ENCODE assay signal across 8 cellular contexts in genomic region chr22:20494978-20495860, GRCh38. TPM values are rescaled to one million over a fixed set of nuclear protein-coding genes. Genes with fewer than 3 reads are reported as not detected.
DNase-seq lines count a peak whose midpoint lies in the region; ATAC-seq and TF ChIP-seq lines count a peak whose summit lies in the region.

Gene KLHL22, minus strand, starts transcription at chr22:20495795. Its CDS starts 6,584 bp downstream, at chr22:20489211.

- peak within 1 kb of the TSS; percentile 90 to 96 (median 92) for H3K27ac ChIP-seq in spleen

- H3K27ac Mint-ChIP-seq in chondrocyte (ENCODE audit: unreplicated experiment) = peak within 1 kb of the TSS; percentile 98

- no peak for TF ChIP-seq CTCF in chondrocyte (IDR thresholded peaks at IDR 0.05)
- TF ChIP-seq CTCF in spleen (IDR thresholded peaks at IDR 0.05 in 8 of 11, conservative IDR thresholded peaks at IDR 0.05 in 3 of 11) = no peak

- no peaks in the 10 kb centered on the region for H3K9me3 Mint-ChIP-seq in chondrocyte (ENCODE audit: low read depth)

- H3K4me1 Mint-ChIP-seq in chondrocyte (ENCODE audit: low read depth) = peaks cover 37% of the 10 kb centered on the region

- intact Hi-C loops in spleen (cut with DNase I; ENCODE audit: low total_unique reads) = loop anchor here (5.0 kb wide), 1 partner anchor 38 kb away; no protein-coding TSS in a partner anchor

- no peaks in the 10 kb centered on the region for H3K27me3 ChIP-seq in spleen (replicated peaks in 1 of 7)

- DNase-seq in COLO668 (lab: John Stamatoyannopoulos, UW; ENCODE audit: unreplicated experiment) = peak; percentile 84
- peak; percentile 31 for DNase-seq in SK-N-DZ (ENCODE audit: low spot score)
- no peak for DNase-seq in chondrocyte (ENCODE audit: low spot score)
- peak; percentile 61 for DNase-seq in kidney tubule cell (ENCODE audit: low spot score)
- DNase-seq in spleen = no peak
- no peak for DNase-seq in CD1c-positive myeloid dendritic cell (ENCODE audit: extremely low spot score)

- H3K36me3 Mint-ChIP-seq in chondrocyte (ENCODE audit: low read depth) = no peaks in the 10 kb centered on the region

- peaks cover 13 to 61% (median 31%) of the 10 kb centered on the region in 6 donors for H3K4me1 ChIP-seq in spleen

- H3K9me3 ChIP-seq in spleen = no peaks in the 10 kb centered on the region

- WGBS in spleen, 5 donors = 0 to 1% (median 1%) methylated on average over 19 to 108 of the region's 108 CpGs

- H3K36me3 ChIP-seq in spleen = peaks cover 0 to 9% (median 0%) of the 10 kb centered on the region in 6 donors

- TF ChIP-seq POLR2A in GM19193 (IDR thresholded peaks at IDR 0.05; ENCODE audit: extremely low read depth, insufficient read depth, insufficient read length) = peak; percentile 42
- peak in 1 of 3 donors; percentile 18 for TF ChIP-seq POLR2A in spleen (IDR thresholded peaks at IDR 0.05)

- peak within 1 kb of the TSS; percentile 90 for H3K4me3 Mint-ChIP-seq in chondrocyte (ENCODE audit: unreplicated experiment)

- H3K4me3 ChIP-seq in spleen = peak within 1 kb of the TSS; percentile 60 to 92 (median 75)

- peak; percentile 30 for ATAC-seq in HG03196 (IDR thresholded peaks at IDR 0.05; ENCODE audit: unreplicated experiment)

- H3K27me3 Mint-ChIP-seq in chondrocyte (ENCODE audit: low read depth) = no peaks in the 10 kb centered on the region

RNA-seq across cellular contexts. Expression of gene KLHL22, which starts in this region (rescaled TPM):
- polyA plus RNA-seq in SK-N-DZ (2014; cell fraction: cytosol; rRNA removed) = 32.7 and 36.4 TPM in 2 replicates
- 40.3 and 52.4 TPM in 2 replicates for polyA plus RNA-seq in SK-N-DZ (2014; cell fraction: nucleus; rRNA removed)
- total RNA-seq in chondrocyte = 37.3 to 49.3 TPM (median 37.7 TPM) in 3 replicates
- 10 to 100 TPM; 20.9 to 40.6 (median 36.0) TPM for total RNA-seq in spleen
- polyA plus RNA-seq in spleen = 10 to 100 TPM; 14.0 to 20.8 (median 15.4) TPM

Comparison
In these comparisons a context has a peak if more than half of its experiments do, and no peak if none do; other contexts are left out.
1. DNase-seq: peak in COLO668 (single experiment), SK-N-DZ (single experiment) and kidney tubule cell (single experiment); none in chondrocyte (single experiment), spleen (single experiment) and CD1c-positive myeloid dendritic cell (single experiment).